ENCODE assay signal across 1 cellular context in the genomic region with DNA sequence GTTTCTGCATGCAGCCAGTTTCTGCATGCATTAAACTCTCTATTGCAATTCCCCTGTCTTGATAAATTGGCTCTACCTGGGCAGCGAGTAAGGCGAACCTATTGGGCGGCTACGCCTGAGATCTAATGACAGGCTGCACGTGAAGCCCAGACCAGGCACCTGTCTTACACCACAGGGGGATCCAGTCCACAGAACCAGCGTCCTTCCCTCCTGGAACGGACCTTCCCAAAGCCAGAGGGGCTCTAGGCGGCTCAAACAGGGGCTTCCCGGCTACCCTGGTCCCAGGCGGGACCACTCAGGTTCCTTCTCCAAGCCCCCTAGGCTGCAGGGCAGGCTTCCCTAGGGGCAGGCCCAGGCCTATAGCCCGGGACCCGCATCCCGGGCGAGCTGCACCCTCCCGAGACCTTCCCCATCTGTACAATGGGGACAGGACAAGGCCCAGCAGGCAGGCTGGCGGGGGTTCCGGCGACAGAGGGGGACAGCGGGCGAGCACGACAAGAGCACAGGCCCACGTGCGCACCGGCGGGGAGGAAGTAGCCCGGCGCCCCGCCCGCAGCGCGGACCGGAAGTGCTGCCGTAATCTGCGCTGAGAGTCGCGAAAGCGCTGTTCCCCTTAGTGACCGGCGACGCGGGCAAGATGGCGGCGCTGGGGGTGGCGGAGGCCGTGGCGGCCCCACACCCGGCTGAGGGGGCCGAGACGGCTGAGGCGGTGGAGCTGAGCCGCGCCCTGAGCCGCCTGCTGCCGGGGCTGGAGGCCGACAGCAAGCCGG.
TF ChIP-seq lines count a peak whose summit lies in the region.

Gene DNAAF5 (plus strand): TSS at position 616 of the 770 bp plus-strand sequence. CDS start 22 bp downstream, at position 638.

TF ChIP-seq in HepG2, 621 proteins besides CTCF, POLR2A, EP300 and RAD21 (continued from another document and continues in another):
- TF ChIP-seq GMEB2 (CRISPR knock-in tag; IDR thresholded peaks at IDR 0.05; ENCODE audit: low read depth): no peak
- TF ChIP-seq MED13 (CRISPR knock-in tag; IDR thresholded peaks at IDR 0.05): 0 out of 2 replicates have a peak, but pooled peaks have one; percentile 63
- TF ChIP-seq NBN (conservative IDR thresholded peaks at IDR 0.05): no peak
- TF ChIP-seq ZNF597 (CRISPR knock-in tag; IDR thresholded peaks at IDR 0.05): no peak
- TF ChIP-seq CEBPG (CRISPR knock-in tag; IDR thresholded peaks at IDR 0.05): no peak
- peak; percentile 83 for TF ChIP-seq MAZ (IDR thresholded peaks at IDR 0.05; ENCODE audit: borderline replicate concordance, low read depth, low read length)
- peak; percentile 97 for TF ChIP-seq MAZ (CRISPR knock-in tag; IDR thresholded peaks at IDR 0.05; ENCODE audit: low read depth)
- TF ChIP-seq, protein P1, sequence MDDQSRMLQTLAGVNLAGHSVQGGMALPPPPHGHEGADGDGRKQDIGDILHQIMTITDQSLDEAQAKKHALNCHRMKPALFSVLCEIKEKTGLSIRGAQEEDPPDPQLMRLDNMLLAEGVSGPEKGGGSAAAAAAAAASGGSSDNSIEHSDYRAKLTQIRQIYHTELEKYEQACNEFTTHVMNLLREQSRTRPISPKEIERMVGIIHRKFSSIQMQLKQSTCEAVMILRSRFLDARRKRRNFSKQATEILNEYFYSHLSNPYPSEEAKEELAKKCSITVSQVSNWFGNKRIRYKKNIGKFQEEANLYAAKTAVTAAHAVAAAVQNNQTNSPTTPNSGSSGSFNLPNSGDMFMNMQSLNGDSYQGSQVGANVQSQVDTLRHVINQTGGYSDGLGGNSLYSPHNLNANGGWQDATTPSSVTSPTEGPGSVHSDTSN (CRISPR knock-in tag; IDR thresholded peaks at IDR 0.05; ENCODE audit: borderline replicate concordance): no peak
- TF ChIP-seq, protein P2, sequence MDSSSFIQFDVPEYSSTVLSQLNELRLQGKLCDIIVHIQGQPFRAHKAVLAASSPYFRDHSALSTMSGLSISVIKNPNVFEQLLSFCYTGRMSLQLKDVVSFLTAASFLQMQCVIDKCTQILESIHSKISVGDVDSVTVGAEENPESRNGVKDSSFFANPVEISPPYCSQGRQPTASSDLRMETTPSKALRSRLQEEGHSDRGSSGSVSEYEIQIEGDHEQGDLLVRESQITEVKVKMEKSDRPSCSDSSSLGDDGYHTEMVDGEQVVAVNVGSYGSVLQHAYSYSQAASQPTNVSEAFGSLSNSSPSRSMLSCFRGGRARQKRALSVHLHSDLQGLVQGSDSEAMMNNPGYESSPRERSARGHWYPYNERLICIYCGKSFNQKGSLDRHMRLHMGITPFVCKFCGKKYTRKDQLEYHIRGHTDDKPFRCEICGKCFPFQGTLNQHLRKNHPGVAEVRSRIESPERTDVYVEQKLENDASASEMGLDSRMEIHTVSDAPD (CRISPR knock-in tag; IDR thresholded peaks at IDR 0.05): 0 out of 2 replicates have a peak, but pooled peaks have one; percentile 26
- no peak for TF ChIP-seq ATAD3A (CRISPR knock-in tag; IDR thresholded peaks at IDR 0.05)
- TF ChIP-seq, protein P3, sequence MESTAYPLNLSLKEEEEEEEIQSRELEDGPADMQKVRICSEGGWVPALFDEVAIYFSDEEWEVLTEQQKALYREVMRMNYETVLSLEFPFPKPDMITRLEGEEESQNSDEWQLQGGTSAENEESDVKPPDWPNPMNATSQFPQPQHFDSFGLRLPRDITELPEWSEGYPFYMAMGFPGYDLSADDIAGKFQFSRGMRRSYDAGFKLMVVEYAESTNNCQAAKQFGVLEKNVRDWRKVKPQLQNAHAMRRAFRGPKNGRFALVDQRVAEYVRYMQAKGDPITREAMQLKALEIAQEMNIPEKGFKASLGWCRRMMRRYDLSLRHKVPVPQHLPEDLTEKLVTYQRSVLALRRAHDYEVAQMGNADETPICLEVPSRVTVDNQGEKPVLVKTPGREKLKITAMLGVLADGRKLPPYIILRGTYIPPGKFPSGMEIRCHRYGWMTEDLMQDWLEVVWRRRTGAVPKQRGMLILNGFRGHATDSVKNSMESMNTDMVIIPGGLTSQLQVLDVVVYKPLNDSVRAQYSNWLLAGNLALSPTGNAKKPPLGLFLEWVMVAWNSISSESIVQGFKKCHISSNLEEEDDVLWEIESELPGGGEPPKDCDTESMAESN (CRISPR knock-in tag; conservative IDR thresholded peaks at IDR 0.05): no peak
- no peak for TF ChIP-seq ATF1 (CRISPR knock-in tag; IDR thresholded peaks at IDR 0.05)
- TF ChIP-seq NCOA5 (CRISPR knock-in tag; IDR thresholded peaks at IDR 0.05): no peak
- TF ChIP-seq, protein P4, sequence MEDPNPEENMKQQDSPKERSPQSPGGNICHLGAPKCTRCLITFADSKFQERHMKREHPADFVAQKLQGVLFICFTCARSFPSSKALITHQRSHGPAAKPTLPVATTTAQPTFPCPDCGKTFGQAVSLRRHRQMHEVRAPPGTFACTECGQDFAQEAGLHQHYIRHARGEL (CRISPR knock-in tag; IDR thresholded peaks at IDR 0.05): 0 out of 2 replicates have a peak, but pooled peaks have one; percentile 68
- TF ChIP-seq, protein P5, sequence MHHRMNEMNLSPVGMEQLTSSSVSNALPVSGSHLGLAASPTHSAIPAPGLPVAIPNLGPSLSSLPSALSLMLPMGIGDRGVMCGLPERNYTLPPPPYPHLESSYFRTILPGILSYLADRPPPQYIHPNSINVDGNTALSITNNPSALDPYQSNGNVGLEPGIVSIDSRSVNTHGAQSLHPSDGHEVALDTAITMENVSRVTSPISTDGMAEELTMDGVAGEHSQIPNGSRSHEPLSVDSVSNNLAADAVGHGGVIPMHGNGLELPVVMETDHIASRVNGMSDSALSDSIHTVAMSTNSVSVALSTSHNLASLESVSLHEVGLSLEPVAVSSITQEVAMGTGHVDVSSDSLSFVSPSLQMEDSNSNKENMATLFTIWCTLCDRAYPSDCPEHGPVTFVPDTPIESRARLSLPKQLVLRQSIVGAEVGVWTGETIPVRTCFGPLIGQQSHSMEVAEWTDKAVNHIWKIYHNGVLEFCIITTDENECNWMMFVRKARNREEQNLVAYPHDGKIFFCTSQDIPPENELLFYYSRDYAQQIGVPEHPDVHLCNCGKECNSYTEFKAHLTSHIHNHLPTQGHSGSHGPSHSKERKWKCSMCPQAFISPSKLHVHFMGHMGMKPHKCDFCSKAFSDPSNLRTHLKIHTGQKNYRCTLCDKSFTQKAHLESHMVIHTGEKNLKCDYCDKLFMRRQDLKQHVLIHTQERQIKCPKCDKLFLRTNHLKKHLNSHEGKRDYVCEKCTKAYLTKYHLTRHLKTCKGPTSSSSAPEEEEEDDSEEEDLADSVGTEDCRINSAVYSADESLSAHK (CRISPR knock-in tag; IDR thresholded peaks at IDR 0.05; ENCODE audit: borderline replicate concordance): no peak
- 0 out of 2 replicates have a peak, but pooled peaks have one; percentile 28 for TF ChIP-seq SKIL (CRISPR knock-in tag; IDR thresholded peaks at IDR 0.05; ENCODE audit: borderline replicate concordance)
- TF ChIP-seq, protein P6, sequence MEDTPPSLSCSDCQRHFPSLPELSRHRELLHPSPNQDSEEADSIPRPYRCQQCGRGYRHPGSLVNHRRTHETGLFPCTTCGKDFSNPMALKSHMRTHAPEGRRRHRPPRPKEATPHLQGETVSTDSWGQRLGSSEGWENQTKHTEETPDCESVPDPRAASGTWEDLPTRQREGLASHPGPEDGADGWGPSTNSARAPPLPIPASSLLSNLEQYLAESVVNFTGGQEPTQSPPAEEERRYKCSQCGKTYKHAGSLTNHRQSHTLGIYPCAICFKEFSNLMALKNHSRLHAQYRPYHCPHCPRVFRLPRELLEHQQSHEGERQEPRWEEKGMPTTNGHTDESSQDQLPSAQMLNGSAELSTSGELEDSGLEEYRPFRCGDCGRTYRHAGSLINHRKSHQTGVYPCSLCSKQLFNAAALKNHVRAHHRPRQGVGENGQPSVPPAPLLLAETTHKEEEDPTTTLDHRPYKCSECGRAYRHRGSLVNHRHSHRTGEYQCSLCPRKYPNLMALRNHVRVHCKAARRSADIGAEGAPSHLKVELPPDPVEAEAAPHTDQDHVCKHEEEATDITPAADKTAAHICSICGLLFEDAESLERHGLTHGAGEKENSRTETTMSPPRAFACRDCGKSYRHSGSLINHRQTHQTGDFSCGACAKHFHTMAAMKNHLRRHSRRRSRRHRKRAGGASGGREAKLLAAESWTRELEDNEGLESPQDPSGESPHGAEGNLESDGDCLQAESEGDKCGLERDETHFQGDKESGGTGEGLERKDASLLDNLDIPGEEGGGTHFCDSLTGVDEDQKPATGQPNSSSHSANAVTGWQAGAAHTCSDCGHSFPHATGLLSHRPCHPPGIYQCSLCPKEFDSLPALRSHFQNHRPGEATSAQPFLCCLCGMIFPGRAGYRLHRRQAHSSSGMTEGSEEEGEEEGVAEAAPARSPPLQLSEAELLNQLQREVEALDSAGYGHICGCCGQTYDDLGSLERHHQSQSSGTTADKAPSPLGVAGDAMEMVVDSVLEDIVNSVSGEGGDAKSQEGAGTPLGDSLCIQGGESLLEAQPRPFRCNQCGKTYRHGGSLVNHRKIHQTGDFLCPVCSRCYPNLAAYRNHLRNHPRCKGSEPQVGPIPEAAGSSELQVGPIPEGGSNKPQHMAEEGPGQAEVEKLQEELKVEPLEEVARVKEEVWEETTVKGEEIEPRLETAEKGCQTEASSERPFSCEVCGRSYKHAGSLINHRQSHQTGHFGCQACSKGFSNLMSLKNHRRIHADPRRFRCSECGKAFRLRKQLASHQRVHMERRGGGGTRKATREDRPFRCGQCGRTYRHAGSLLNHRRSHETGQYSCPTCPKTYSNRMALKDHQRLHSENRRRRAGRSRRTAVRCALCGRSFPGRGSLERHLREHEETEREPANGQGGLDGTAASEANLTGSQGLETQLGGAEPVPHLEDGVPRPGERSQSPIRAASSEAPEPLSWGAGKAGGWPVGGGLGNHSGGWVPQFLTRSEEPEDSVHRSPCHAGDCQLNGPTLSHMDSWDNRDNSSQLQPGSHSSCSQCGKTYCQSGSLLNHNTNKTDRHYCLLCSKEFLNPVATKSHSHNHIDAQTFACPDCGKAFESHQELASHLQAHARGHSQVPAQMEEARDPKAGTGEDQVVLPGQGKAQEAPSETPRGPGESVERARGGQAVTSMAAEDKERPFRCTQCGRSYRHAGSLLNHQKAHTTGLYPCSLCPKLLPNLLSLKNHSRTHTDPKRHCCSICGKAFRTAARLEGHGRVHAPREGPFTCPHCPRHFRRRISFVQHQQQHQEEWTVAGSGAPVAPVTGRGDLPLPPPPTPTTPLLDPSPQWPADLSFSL (CRISPR knock-in tag; IDR thresholded peaks at IDR 0.05): no peak
- TF ChIP-seq, protein P7, sequence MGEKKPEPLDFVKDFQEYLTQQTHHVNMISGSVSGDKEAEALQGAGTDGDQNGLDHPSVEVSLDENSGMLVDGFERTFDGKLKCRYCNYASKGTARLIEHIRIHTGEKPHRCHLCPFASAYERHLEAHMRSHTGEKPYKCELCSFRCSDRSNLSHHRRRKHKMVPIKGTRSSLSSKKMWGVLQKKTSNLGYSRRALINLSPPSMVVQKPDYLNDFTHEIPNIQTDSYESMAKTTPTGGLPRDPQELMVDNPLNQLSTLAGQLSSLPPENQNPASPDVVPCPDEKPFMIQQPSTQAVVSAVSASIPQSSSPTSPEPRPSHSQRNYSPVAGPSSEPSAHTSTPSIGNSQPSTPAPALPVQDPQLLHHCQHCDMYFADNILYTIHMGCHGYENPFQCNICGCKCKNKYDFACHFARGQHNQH (CRISPR knock-in tag; IDR thresholded peaks at IDR 0.05): peak; percentile 77; the same call in 1 of the 2 replicates
- no peak for TF ChIP-seq ZNF512 (CRISPR knock-in tag; IDR thresholded peaks at IDR 0.05)
- peak; percentile 81; the same call in 1 of the 2 replicates for TF ChIP-seq SRY (CRISPR knock-in tag; IDR thresholded peaks at IDR 0.05)
- TF ChIP-seq ARNT (IDR thresholded peaks at IDR 0.05): no peak
- TF ChIP-seq, protein P8, sequence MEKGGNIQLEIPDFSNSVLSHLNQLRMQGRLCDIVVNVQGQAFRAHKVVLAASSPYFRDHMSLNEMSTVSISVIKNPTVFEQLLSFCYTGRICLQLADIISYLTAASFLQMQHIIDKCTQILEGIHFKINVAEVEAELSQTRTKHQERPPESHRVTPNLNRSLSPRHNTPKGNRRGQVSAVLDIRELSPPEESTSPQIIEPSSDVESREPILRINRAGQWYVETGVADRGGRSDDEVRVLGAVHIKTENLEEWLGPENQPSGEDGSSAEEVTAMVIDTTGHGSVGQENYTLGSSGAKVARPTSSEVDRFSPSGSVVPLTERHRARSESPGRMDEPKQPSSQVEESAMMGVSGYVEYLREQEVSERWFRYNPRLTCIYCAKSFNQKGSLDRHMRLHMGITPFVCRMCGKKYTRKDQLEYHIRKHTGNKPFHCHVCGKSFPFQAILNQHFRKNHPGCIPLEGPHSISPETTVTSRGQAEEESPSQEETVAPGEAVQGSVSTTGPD (CRISPR knock-in tag; IDR thresholded peaks at IDR 0.05): no peak
